9 cellular contexts compared by ENCODE assay signal in the genomic region with DNA sequence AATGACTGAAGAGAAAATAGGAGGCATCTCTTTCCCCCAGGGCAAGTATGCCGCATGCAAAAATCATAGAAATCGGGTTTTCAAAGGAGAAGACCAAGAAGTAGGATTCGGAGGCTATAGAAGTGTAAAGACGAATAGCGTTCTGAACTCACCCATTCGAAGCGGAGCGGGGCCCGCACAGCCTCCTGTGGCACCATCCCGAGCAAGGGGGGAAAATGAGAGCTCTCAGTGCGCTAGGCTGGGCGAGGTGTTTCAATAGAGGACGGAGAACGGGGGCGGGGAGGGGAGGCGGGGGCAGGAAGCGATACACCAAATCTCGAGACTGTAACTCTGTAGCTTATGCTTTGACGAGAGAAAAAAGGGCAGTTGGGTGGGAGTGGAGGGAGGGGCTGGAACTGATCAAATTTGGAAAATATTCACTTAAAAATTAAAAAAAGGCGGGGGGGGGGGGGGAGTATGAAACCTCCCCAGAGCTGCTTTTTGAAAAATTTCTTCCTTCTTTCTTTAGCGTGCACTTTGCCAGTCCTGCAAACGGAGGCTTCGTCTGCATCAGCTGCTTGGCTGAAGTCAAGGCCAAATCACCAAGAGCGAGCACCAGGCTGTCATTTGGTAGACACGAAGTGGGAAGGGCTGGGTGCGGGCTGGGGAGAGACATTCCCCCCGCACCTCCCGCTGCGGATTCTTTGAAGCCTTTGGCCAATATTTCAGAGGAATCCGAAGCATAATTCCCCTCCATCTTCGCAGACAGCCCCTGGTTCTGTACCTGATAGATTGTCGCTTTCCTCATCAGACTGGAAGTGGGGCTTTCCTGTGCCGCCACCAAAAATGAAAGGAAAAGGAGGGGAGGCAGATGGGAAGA. TPM values are rescaled to one million over a fixed set of nuclear protein-coding genes. Genes with fewer than 3 reads are reported as not detected.
DNase-seq lines count a peak whose midpoint lies in the region; ATAC-seq, FAIRE-seq and TF ChIP-seq lines count a peak whose summit lies in the region.
"Had no signal": no experiment of that assay in that cellular context is flagged by ENCODE, and none has a peak within 500 bp of the region (broad histone marks: within the 10 kb centered on the region; RNA-seq: fewer than 3 reads in every experiment).

No MANE protein-coding gene starts in this region.

- H2BK5ac ChIP-seq in mesenchymal stem cell (ENCODE audit: low read depth, low read length, poor library complexity, severe bottlenecking), result no peak overlapping the region

- WGBS in ectodermal cell, 2 experiments, result 2 to 6% methylated on average over 28 to 32 of the region's 33 CpGs
- 10% methylated on average over 24 of the region's 33 CpGs for WGBS in mesenchymal stem cell
- WGBS in transverse colon (ENCODE audit: low coverage in 1 of 2), 2 donors, result 12 to 21% methylated on average over 30 to 33 of the region's 33 CpGs

- TF ChIP-seq EP300 in transverse colon (IDR thresholded peaks at IDR 0.05; ENCODE audit: low read depth), result no peak

- H2AFZ ChIP-seq in mesenchymal stem cell (ENCODE audit: low read depth, low read length), result no peak overlapping the region

- H3K14ac ChIP-seq in mesenchymal stem cell (ENCODE audit: low read length in 2 of 2), result no peak overlapping the region

- no peaks in the 10 kb centered on the region for H3K36me3 ChIP-seq in ectodermal cell (ENCODE audit: control insufficient read depth, insufficient read depth, low read length)
- peaks cover 0 to 54% of the 10 kb centered on the region in 2 experiments for H3K36me3 ChIP-seq in mesenchymal stem cell (ENCODE audit: control insufficient read depth in 1 of 2, insufficient read depth in 2 of 2, low read depth in 1 of 2, low read length in 2 of 2)
- H3K36me3 ChIP-seq in transverse colon, result no peaks in the 10 kb centered on the region

- FAIRE-seq in RCC 7860 (lab: Jason Lieb, UNC), result no peak
- FAIRE-seq: islet of Langerhans had no signal

- in situ Hi-C loops in transverse colon (cut with MboI; ENCODE audit: low pct_ligation_motif_present in 1 of 4, low pct_unique_long_range_greater_than_20kb in 1 of 4, low sequenced_read_pairs in 3 of 4), result loop anchor here in 2 of 4 donors (10.0 kb wide), 1 partner anchor 446 kb away; no protein-coding TSS in a partner anchor

- peaks cover 13% of the 10 kb centered on the region for H3K4me1 Mint-ChIP-seq in activated CD8-positive, alpha-beta T cell treated with anti-CD3 and anti-CD28 coated beads for 36 hours (ENCODE audit: low read depth)
- peaks cover 5% of the 10 kb centered on the region for H3K4me1 Mint-ChIP-seq in activated CD8-positive, alpha-beta T cell treated with anti-CD3 and anti-CD28 coated beads, Interleukin-2, amount 10 ng/mL, durations not matched to agents 7 days and 5 days (ENCODE audit: low read depth)

- peak overlapping the region; percentile 84 for H3K4me2 ChIP-seq in mesenchymal stem cell (ENCODE audit: low read length, poor library complexity, severe bottlenecking)

- peak overlapping the region; percentile 84 for H4K91ac ChIP-seq in mesenchymal stem cell (ENCODE audit: low read length)

- H3K9me3 ChIP-seq in ectodermal cell (ENCODE audit: control insufficient read depth, low read length) (no peaks in the 10 kb centered on the region), mesenchymal stem cell (ENCODE audit: control insufficient read depth, low read length) (no peaks in the 10 kb centered on the region), transverse colon (no peaks in the 10 kb centered on the region)

- peak overlapping the region in 1 of 2 experiments; percentile 15 for H2BK12ac ChIP-seq in mesenchymal stem cell (ENCODE audit: low read length in 2 of 2)

- H3K36me3 Mint-ChIP-seq in activated CD8-positive, alpha-beta T cell treated with anti-CD3 and anti-CD28 coated beads for 36 hours (ENCODE audit: low read depth), result no peaks in the 10 kb centered on the region
- H3K36me3 Mint-ChIP-seq in activated CD8-positive, alpha-beta T cell treated with anti-CD3 and anti-CD28 coated beads, Interleukin-2, amount 10 ng/mL, durations not matched to agents 7 days and 5 days (ENCODE audit: low read depth), result no peaks in the 10 kb centered on the region

- H3K27ac ChIP-seq in ectodermal cell (ENCODE audit: insufficient read depth, low read depth, low read length, poor library complexity, severe bottlenecking) (no peak overlapping the region), mesenchymal stem cell (ENCODE audit: low read length, poor library complexity, severe bottlenecking) (peak overlapping the region; percentile 92), transverse colon (peak overlapping the region; percentile 69 to 87 (median 75))

- H3K4me1 ChIP-seq in ectodermal cell (ENCODE audit: control insufficient read depth, insufficient read depth, low read length) (peaks cover 19% of the 10 kb centered on the region), mesenchymal stem cell (ENCODE audit: control insufficient read depth, insufficient read depth, low read depth, low read length) (peaks cover 1% of the 10 kb centered on the region), transverse colon (peaks cover 0 to 5% (median 0%) of the 10 kb centered on the region in 4 donors)

- peaks cover 37% of the 10 kb centered on the region for H3K27me3 Mint-ChIP-seq in activated CD8-positive, alpha-beta T cell treated with anti-CD3 and anti-CD28 coated beads for 36 hours
- peaks cover 18% of the 10 kb centered on the region for H3K27me3 Mint-ChIP-seq in activated CD8-positive, alpha-beta T cell treated with anti-CD3 and anti-CD28 coated beads, Interleukin-2, amount 10 ng/mL, durations not matched to agents 7 days and 5 days (ENCODE audit: low read depth)

- peak overlapping the region; percentile 60 to 80 for H3K4ac ChIP-seq in mesenchymal stem cell (ENCODE audit: low read depth in 1 of 2, low read length in 2 of 2)

- H2BK120ac ChIP-seq in mesenchymal stem cell (ENCODE audit: low read depth, low read length), result peak overlapping the region; percentile 86

- no peak overlapping the region for H3K4me3 Mint-ChIP-seq in activated CD8-positive, alpha-beta T cell treated with anti-CD3 and anti-CD28 coated beads for 36 hours
- H3K4me3 Mint-ChIP-seq in activated CD8-positive, alpha-beta T cell treated with anti-CD3 and anti-CD28 coated beads, Interleukin-2, amount 10 ng/mL, durations not matched to agents 7 days and 5 days, result no peak overlapping the region

- H3K27me3 ChIP-seq in ectodermal cell (ENCODE audit: control insufficient read depth, insufficient read depth, low read length, poor library complexity, severe bottlenecking) (peaks cover 37% of the 10 kb centered on the region), mesenchymal stem cell (ENCODE audit: control insufficient read depth in 1 of 2, insufficient read depth in 1 of 2, low read length in 2 of 2) (no peaks in the 10 kb centered on the region), transverse colon (peaks cover 42% of the 10 kb centered on the region)

- H4K8ac ChIP-seq in mesenchymal stem cell (ENCODE audit: low read length), result peak overlapping the region; percentile 77

- H3K79me1 ChIP-seq in mesenchymal stem cell (replicated peaks; ENCODE audit: low read length, poor library complexity, severe bottlenecking), result peaks cover 2% of the 10 kb centered on the region

- no peak for TF ChIP-seq CTCF in activated CD8-positive, alpha-beta T cell treated with anti-CD3 and anti-CD28 coated beads for 36 hours (IDR thresholded peaks at IDR 0.05)
- TF ChIP-seq CTCF in transverse colon (IDR thresholded peaks at IDR 0.05), result no peak

- no peak for TF ChIP-seq POLR2A in transverse colon (IDR thresholded peaks at IDR 0.05)

- H3K9me3 Mint-ChIP-seq in activated CD8-positive, alpha-beta T cell treated with anti-CD3 and anti-CD28 coated beads for 36 hours, result no peaks in the 10 kb centered on the region
- H3K9me3 Mint-ChIP-seq in activated CD8-positive, alpha-beta T cell treated with anti-CD3 and anti-CD28 coated beads, Interleukin-2, amount 10 ng/mL, durations not matched to agents 7 days and 5 days (ENCODE audit: insufficient read depth), result no peaks in the 10 kb centered on the region

- peak overlapping the region; percentile 76 for H2AK5ac ChIP-seq in mesenchymal stem cell (ENCODE audit: low read length, severe bottlenecking)

- intact Hi-C loops in activated CD8-positive, alpha-beta T cell treated with anti-CD3 and anti-CD28 coated beads for 36 hours (cut with micrococcal nuclease), result no loop called here
- intact Hi-C loops in transverse colon (cut with DNase I; ENCODE audit: low total_unique reads), result loop anchor here (1.0 to 5.0 kb wide), 2 partner anchors 102 to 442 kb away; no protein-coding TSS in a partner anchor

- ATAC-seq in activated CD8-positive, alpha-beta T cell treated with anti-CD3 and anti-CD28 coated beads for 36 hours, result no peak
- ATAC-seq in activated CD8-positive, alpha-beta T cell treated with anti-CD3 and anti-CD28 coated beads, Interleukin-2, amount 10 ng/mL, durations not matched to agents 7 days and 5 days, result no peak
- ATAC-seq in HG02884 (IDR thresholded peaks at IDR 0.05; ENCODE audit: unreplicated experiment), result no peak

- peak; percentile 8 for DNase-seq in activated CD8-positive, alpha-beta T cell treated with anti-CD3 and anti-CD28 coated beads for 36 hours
- DNase-seq in activated CD8-positive, alpha-beta T cell treated with anti-CD3 and anti-CD28 coated beads, Interleukin-2, amount 10 ng/mL, durations not matched to agents 7 days and 5 days, result no peak
- DNase-seq in mesenchymal stem cell (peak; percentile 68), transverse colon (peak; percentile 15), RCC 7860 (ENCODE audit: low spot score) (no peak), NCI-H748 (lab: John Stamatoyannopoulos, UW; ENCODE audit: unreplicated experiment) (no peak)

- H3K27ac Mint-ChIP-seq in activated CD8-positive, alpha-beta T cell treated with anti-CD3 and anti-CD28 coated beads for 36 hours, result no peak overlapping the region
- no peak overlapping the region for H3K27ac Mint-ChIP-seq in activated CD8-positive, alpha-beta T cell treated with anti-CD3 and anti-CD28 coated beads, Interleukin-2, amount 10 ng/mL, durations not matched to agents 7 days and 5 days

- POLR2A ChIA-PET in activated CD8-positive, alpha-beta T cell treated with anti-CD3 and anti-CD28 coated beads for 36 hours (lab: Charles Lee), result no interaction called here
- POLR2A ChIA-PET in activated CD8-positive, alpha-beta T cell treated with anti-CD3 and anti-CD28 coated beads, Interleukin-2, amount 10 ng/mL, durations not matched to agents 7 days and 5 days (lab: Charles Lee), result no interaction called here

- peak overlapping the region; percentile 100 for H3K9ac ChIP-seq in mesenchymal stem cell (ENCODE audit: low read length)

- H3K23ac ChIP-seq in mesenchymal stem cell (ENCODE audit: low read length in 2 of 2), result no peak overlapping the region

- CTCF ChIA-PET in activated CD8-positive, alpha-beta T cell treated with anti-CD3 and anti-CD28 coated beads for 36 hours (lab: Charles Lee), result interaction anchor here (1.5 kb wide), 1 partner anchor 446 kb away, joined by 4 read pairs; no protein-coding TSS in a partner anchor
- CTCF ChIA-PET in activated CD8-positive, alpha-beta T cell treated with anti-CD3 and anti-CD28 coated beads, Interleukin-2, amount 10 ng/mL, durations not matched to agents 7 days and 5 days (lab: Charles Lee), result no interaction called here

- H3K18ac ChIP-seq in mesenchymal stem cell (ENCODE audit: low read depth in 1 of 2, low read length in 2 of 2), result peak overlapping the region; percentile 80 to 89

- peak overlapping the region; percentile 16 for H3K4me3 ChIP-seq in ectodermal cell (ENCODE audit: insufficient read depth, low read depth, low read length)
- H3K4me3 ChIP-seq in mesenchymal stem cell (ENCODE audit: insufficient read depth in 1 of 2, low read depth in 1 of 2, low read length in 2 of 2), result peak overlapping the region; percentile 53 to 97
- peak overlapping the region; percentile 16 to 41 (median 32) for H3K4me3 ChIP-seq in transverse colon

- peak overlapping the region; percentile 57 for H2BK15ac ChIP-seq in mesenchymal stem cell (ENCODE audit: low read depth, poor library complexity, severe bottlenecking)

RNA-seq across cellular contexts. Expression of a gene that starts 15.6 kb away (rescaled TPM):
- total RNA-seq in activated CD8-positive, alpha-beta T cell treated with anti-CD3 and anti-CD28 coated beads for 36 hours, result not detected
- not detected for total RNA-seq in activated CD8-positive, alpha-beta T cell treated with anti-CD3 and anti-CD28 coated beads, Interleukin-2, amount 10 ng/mL, durations not matched to agents 7 days and 5 days
- not detected for polyA plus RNA-seq in ectodermal cell (2013, experiment 1 of 4)
- polyA plus RNA-seq in ectodermal cell (2013, experiment 2 of 4), result not detected
- not detected for polyA plus RNA-seq in ectodermal cell (2013, experiment 3 of 4)
- not detected for polyA plus RNA-seq in ectodermal cell (2013, experiment 4 of 4)
- not detected for polyA plus RNA-seq in mesenchymal stem cell (2013, experiment 1 of 2)
- polyA plus RNA-seq in mesenchymal stem cell (2013, experiment 2 of 2), result not detected
- not detected for total RNA-seq in transverse colon

Comparison
In these comparisons a context has a peak if more than half of its experiments do, and no peak if none do; other contexts are left out.
1. DNase-seq: peak in activated CD8-positive, alpha-beta T cell treated with anti-CD3 and anti-CD28 coated beads for 36 hours (single experiment), mesenchymal stem cell (single experiment) and transverse colon (single experiment); none in activated CD8-positive, alpha-beta T cell treated with anti-CD3 and anti-CD28 coated beads, Interleukin-2, amount 10 ng/mL, durations not matched to agents 7 days and 5 days (single experiment), RCC 7860 (single experiment) and NCI-H748 (single experiment).
2. H3K4me3 ChIP-seq: peak in every context shown above with its lines; median percentile 75 in mesenchymal stem cell; 32 in transverse colon; 16 in ectodermal cell.